ENCODE assay signal across 8 cellular contexts in genomic region chr6:69917834-69918233, GRCh38. TPM values are rescaled to one million over a fixed set of nuclear protein-coding genes. Genes with fewer than 3 reads are reported as not detected.
DNase-seq lines count a peak whose midpoint lies in the region; ATAC-seq and TF ChIP-seq lines count a peak whose summit lies in the region.

No MANE protein-coding gene starts in this region.

- WGBS in neuronal stem cell (ENCODE audit: extremely low coverage in 2 of 2, insufficient read length in 2 of 2, insufficient replicate concordance in 1 of 2), 2 donors = no CpG with 5 or more reads among the region's 1 CpG

- H3K79me1 ChIP-seq in neuronal stem cell (ENCODE audit: low read depth, low read length) = no peaks in the 10 kb centered on the region

- H3K36me3 ChIP-seq in neuronal stem cell (replicated peaks in 1 of 2; ENCODE audit: control insufficient read depth in 2 of 2, insufficient read depth in 2 of 2, low read length in 2 of 2) = no peaks in the 10 kb centered on the region

- no peak overlapping the region for H3K18ac ChIP-seq in neuronal stem cell (ENCODE audit: low read length)

- H3K9ac ChIP-seq in neuronal stem cell (ENCODE audit: low read depth, low read length, poor library complexity) = no peak overlapping the region

- no peak overlapping the region for H2BK120ac ChIP-seq in neuronal stem cell (ENCODE audit: low read depth, low read length)

- no peak overlapping the region for H2BK15ac ChIP-seq in neuronal stem cell (ENCODE audit: low read length)

- ATAC-seq in GM18868 (IDR thresholded peaks at IDR 0.05; ENCODE audit: unreplicated experiment) (peak; percentile 76), HG02763 (IDR thresholded peaks at IDR 0.05; ENCODE audit: unreplicated experiment) (peak; percentile 51)

- TF ChIP-seq CTCF in dorsolateral prefrontal cortex (IDR thresholded peaks at IDR 0.05 in 54 of 56, conservative IDR thresholded peaks at IDR 0.05 in 2 of 56; ENCODE audit: low read depth in 1 of 56, partially characterized antibody in 56 of 56) = no peak

- intact Hi-C loops in dorsolateral prefrontal cortex (cut with DNase I) = no loop called here
- intact Hi-C loops in head of caudate nucleus (cut with DNase I) = no loop called here

- H3K27me3 ChIP-seq in neuronal stem cell (ENCODE audit: control insufficient read depth in 3 of 3, insufficient read depth in 3 of 3, low read depth in 1 of 3, low read length in 3 of 3) (no peaks in the 10 kb centered on the region), dorsolateral prefrontal cortex (no peaks in the 10 kb centered on the region)

- peak overlapping the region; percentile 21 for H2AFZ ChIP-seq in neuronal stem cell (ENCODE audit: low read length)

- no peak overlapping the region for H3K4me3 ChIP-seq in neuronal stem cell (ENCODE audit: low read length in 2 of 2)
- no peak overlapping the region for H3K4me3 ChIP-seq in dorsolateral prefrontal cortex

- no peaks in the 10 kb centered on the region for H3K9me3 ChIP-seq in neuronal stem cell (replicated peaks in 1 of 2; ENCODE audit: control insufficient read depth in 2 of 2, insufficient read depth in 1 of 2, low read depth in 1 of 2, low read length in 2 of 2)

- H3K14ac ChIP-seq in neuronal stem cell (ENCODE audit: low read length) = no peak overlapping the region

- no peak overlapping the region for H2BK5ac ChIP-seq in neuronal stem cell (ENCODE audit: low read length)

- no peak overlapping the region for H3K4ac ChIP-seq in neuronal stem cell (ENCODE audit: low read length)

- H2AK5ac ChIP-seq in neuronal stem cell (ENCODE audit: low read depth, low read length) = no peak overlapping the region

- peak; percentile 79 to 83 for DNase-seq in SW 1271 (lab: John Stamatoyannopoulos, UW)
- no peak for DNase-seq in neuronal stem cell (ENCODE audit: low spot score)
- DNase-seq in NCI-H2107 (lab: John Stamatoyannopoulos, UW) = no peak
- no peak for DNase-seq in dorsolateral prefrontal cortex
- DNase-seq in head of caudate nucleus = no peak
- DNase-seq in DMS79 treated with DMSO at 0.1 percent for 48 hours (lab: John Stamatoyannopoulos, UW) = no peak

- H3K4me1 ChIP-seq in neuronal stem cell (ENCODE audit: control insufficient read depth in 2 of 2, insufficient read depth in 1 of 2, low read depth in 1 of 2, low read length in 2 of 2) = peaks cover 0 to 5% of the 10 kb centered on the region in 2 donors

- no peak overlapping the region for H3K4me2 ChIP-seq in neuronal stem cell (ENCODE audit: insufficient read depth, low read length, poor library complexity, severe bottlenecking)

- H3K27ac ChIP-seq in neuronal stem cell (replicated peaks; ENCODE audit: low read length) (no peak overlapping the region), dorsolateral prefrontal cortex (no peak overlapping the region)

- H2BK12ac ChIP-seq in neuronal stem cell (ENCODE audit: low read length) = no peak overlapping the region

- no peak overlapping the region for H4K8ac ChIP-seq in neuronal stem cell (ENCODE audit: low read depth, low read length)

- H4K91ac ChIP-seq in neuronal stem cell (ENCODE audit: low read depth, low read length, poor library complexity) = no peak overlapping the region

- H3K23ac ChIP-seq in neuronal stem cell (ENCODE audit: low read depth, low read length, poor library complexity) = no peak overlapping the region

RNA-seq across cellular contexts. Expression of gene COL19A1, which starts 51.5 kb away (rescaled TPM):
- polyA plus RNA-seq in neuronal stem cell (2013, experiment 1 of 2) = 0.26 TPM
- 0.26 TPM for polyA plus RNA-seq in neuronal stem cell (2013, experiment 2 of 2)
- 10 to 100 TPM in 8 of 120 experiments, 1 to 10 TPM in 112; 2.6 to 12.3 (median 7.3) TPM for total RNA-seq in dorsolateral prefrontal cortex

Comparison
In these comparisons a context has a peak if more than half of its experiments do, and no peak if none do; other contexts are left out.
1. DNase-seq: peak in SW 1271 (2 of 2); none in neuronal stem cell (single experiment), NCI-H2107 (single experiment), dorsolateral prefrontal cortex (0 of 10), head of caudate nucleus (0 of 42) and DMS79 treated with DMSO at 0.1 percent for 48 hours (single experiment).